11 cellular contexts compared by ENCODE assay signal in the genomic region with DNA sequence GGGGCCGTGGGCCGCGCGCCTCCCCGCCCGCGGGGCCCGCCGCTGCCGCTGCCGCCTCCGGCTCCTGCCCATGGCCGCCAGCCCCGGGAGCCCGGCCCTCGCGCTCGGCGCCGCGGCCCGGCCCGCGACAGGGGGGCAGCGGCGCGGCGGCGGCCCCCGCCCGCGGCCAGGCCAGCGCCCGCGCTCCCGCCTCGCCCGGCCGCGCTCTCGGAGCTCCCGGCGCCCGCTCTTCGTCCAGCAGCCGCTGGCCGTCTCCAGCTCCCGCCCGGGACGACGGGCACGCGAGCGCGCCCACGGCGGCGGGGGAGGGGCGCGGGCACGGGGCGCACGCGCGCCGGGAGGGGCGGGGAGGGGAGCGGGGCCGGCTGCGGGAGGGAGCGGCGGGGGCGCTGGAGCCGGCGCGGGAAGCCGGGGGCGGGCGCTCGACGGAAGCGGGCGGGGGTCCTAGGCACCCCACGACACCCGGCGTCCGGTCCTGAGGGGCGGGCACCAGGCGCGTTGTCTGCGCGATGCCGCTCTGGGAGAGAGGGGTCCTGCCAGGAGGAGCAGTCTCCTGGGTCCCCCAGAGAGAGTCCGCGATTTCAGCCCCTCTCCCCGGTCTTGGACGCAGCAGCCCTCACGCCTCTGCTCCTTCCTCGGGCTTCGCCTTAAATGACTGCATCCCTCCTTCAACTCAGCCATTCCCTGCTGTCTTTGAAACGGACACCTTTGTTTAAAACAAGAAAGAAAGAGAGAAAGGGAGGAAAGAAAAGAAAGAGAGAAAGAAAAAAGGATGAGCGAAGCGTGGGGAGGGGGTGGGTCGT. TPM values are rescaled to one million over a fixed set of nuclear protein-coding genes. Genes with fewer than 3 reads are reported as not detected.
DNase-seq lines count a peak whose midpoint lies in the region; ATAC-seq and TF ChIP-seq lines count a peak whose summit lies in the region.
"Had no signal": no experiment of that assay in that cellular context is flagged by ENCODE, and none has a peak within 500 bp of the region (broad histone marks: within the 10 kb centered on the region; RNA-seq: fewer than 3 reads in every experiment).

No MANE protein-coding gene starts in this region.

- no peak for TF ChIP-seq CTCF in heart left ventricle (IDR thresholded peaks at IDR 0.05)
- no peak for TF ChIP-seq CTCF in Panc1 (IDR thresholded peaks at IDR 0.05)
- TF ChIP-seq CTCF in type B pancreatic cell (conservative IDR thresholded peaks at IDR 0.05), result no peak

- no peak overlapping the region; the same call in 1 of the 2 replicates for H3K9ac ChIP-seq in iPS-20b (ENCODE audit: low read depth, low read length)

- ATAC-seq in heart left ventricle (no peak), left ventricle myocardium superior (no peak), Panc1 (peak; percentile 4; the same call in 1 of the 2 replicates)

- peaks cover 47% of the 10 kb centered on the region for H3K27me3 Mint-ChIP-seq in type B pancreatic cell
- H3K27me3 Mint-ChIP-seq in activated T-helper 1 cell treated with anti-CD3 and anti-CD28 coated beads, Interleukin-12 subunit alpha, Interleukin-12 subunit beta, Interleukin-2, Interleukin-4 antibody, amounts not matched to agents 30 ng/mL and 10 ng/mL and 1 ng/mL, durations not matched to agents 14 hours and 24 hours and 36 hours (ENCODE audit: insufficient read depth), result peaks cover 27% of the 10 kb centered on the region
- H3K27me3 Mint-ChIP-seq: activated T-helper 17 cell treated with anti-CD3 and anti-CD28 coated beads, Interleukin-2, amount 50 U/mL, for 72 hours had no signal

- intact Hi-C loops in heart left ventricle (cut with DNase I), result loop anchor here in 2 of 10 donors (10.0 kb wide), 1 partner anchor 74 kb away; the partner anchor contains the start of gene AVPR2 (in 2 of the 2)
- intact Hi-C loops in left ventricle myocardium superior (cut with micrococcal nuclease), result no loop called here
- intact Hi-C loops in Panc1 (cut with micrococcal nuclease; ENCODE audit: unreplicated experiment), result no loop called here
- intact Hi-C loops in activated T-helper 1 cell treated with anti-CD3 and anti-CD28 coated beads, Interleukin-12 subunit alpha, Interleukin-12 subunit beta, Interleukin-2, Interleukin-4 antibody, amounts not matched to agents 30 ng/mL and 10 ng/mL and 1 ng/mL, durations not matched to agents 14 hours and 24 hours and 36 hours (cut with micrococcal nuclease), result no loop called here

- H3K4me1 ChIP-seq in heart left ventricle, result peaks cover 0 to 23% (median 0%) of the 10 kb centered on the region in 12 donors
- peaks cover 10% of the 10 kb centered on the region; the same call in 1 of the 2 replicates for H3K4me1 ChIP-seq in Panc1 (ENCODE audit: control insufficient read depth, insufficient read depth, low read length)
- H3K4me1 ChIP-seq in iPS-20b (ENCODE audit: insufficient read depth, low read length), result peaks cover 12% of the 10 kb centered on the region

- BruUV-seq in Panc1 (replicated peaks; lab: Mats Ljungman, UMichigan), result no TSS peak

- no peaks in the 10 kb centered on the region for H3K36me3 ChIP-seq in heart left ventricle
- no peaks in the 10 kb centered on the region for H3K36me3 ChIP-seq in Panc1 (ENCODE audit: control insufficient read depth, insufficient read depth, low read length)
- H3K36me3 ChIP-seq in iPS-20b (ENCODE audit: insufficient read depth, low read depth, low read length), result no peaks in the 10 kb centered on the region; the same call in 1 of the 2 replicates

- no peak overlapping the region for H3K27ac ChIP-seq in heart left ventricle
- H3K27ac ChIP-seq in Panc1 (ENCODE audit: low read length), result no peak overlapping the region
- no peak overlapping the region for H3K27ac ChIP-seq in iPS-20b (ENCODE audit: low read length)

- CTCF ChIA-PET in Panc1 (lab: Charles Lee), result no interaction called here

- H3K9me3 ChIP-seq in heart left ventricle (no peaks in the 10 kb centered on the region), Panc1 (ENCODE audit: control insufficient read depth, insufficient read depth, low read depth, low read length) (no peaks in the 10 kb centered on the region), iPS-20b (ENCODE audit: insufficient read depth, low read depth, low read length) (no peaks in the 10 kb centered on the region)

- H3K36me3 Mint-ChIP-seq in type B pancreatic cell, result peaks cover 9% of the 10 kb centered on the region
- H3K36me3 Mint-ChIP-seq in activated T-helper 1 cell treated with anti-CD3 and anti-CD28 coated beads, Interleukin-12 subunit alpha, Interleukin-12 subunit beta, Interleukin-2, Interleukin-4 antibody, amounts not matched to agents 30 ng/mL and 10 ng/mL and 1 ng/mL, durations not matched to agents 14 hours and 24 hours and 36 hours (ENCODE audit: low read depth), result no peaks in the 10 kb centered on the region

- 3 to 36% (median 13%) methylated on average over 11 to 102 of the region's 104 CpGs for WGBS in heart left ventricle, 4 donors

- H3K27me3 ChIP-seq in heart left ventricle (peaks cover 0 to 71% (median 0%) of the 10 kb centered on the region in 9 donors), Panc1 (ENCODE audit: control insufficient read depth, insufficient read depth, low read length) (no peaks in the 10 kb centered on the region), iPS-20b (ENCODE audit: insufficient read depth, low read length) (peaks cover 20% of the 10 kb centered on the region)

- in situ Hi-C loops in Panc1 (cut with HindIII; ENCODE audit: low pct_unique_long_range_greater_than_20kb, low sequenced_read_pairs) (no loop called here), G401 (cut with HindIII; ENCODE audit: low sequenced_read_pairs) (no loop called here)

- H3K4me3 Mint-ChIP-seq in type B pancreatic cell, result peak overlapping the region; percentile 69
- H3K4me3 Mint-ChIP-seq in activated T-helper 1 cell treated with anti-CD3 and anti-CD28 coated beads, Interleukin-12 subunit alpha, Interleukin-12 subunit beta, Interleukin-2, Interleukin-4 antibody, amounts not matched to agents 30 ng/mL and 10 ng/mL and 1 ng/mL, durations not matched to agents 14 hours and 24 hours and 36 hours, result no peak overlapping the region

- peak overlapping the region in 8 of 12 donors; percentile 26 to 59 (median 51) for H3K4me3 ChIP-seq in heart left ventricle
- H3K4me3 ChIP-seq in Panc1 (ENCODE audit: low read depth in 2 of 2, low read length in 2 of 2), result peak overlapping the region; percentile 14 to 55; a peak in 2 of 4 replicates
- H3K4me3 ChIP-seq in iPS-20b (ENCODE audit: low read length), result peak overlapping the region; percentile 64; the same call in 1 of the 2 replicates

- TF ChIP-seq POLR2A in heart left ventricle (IDR thresholded peaks at IDR 0.05), result no peak

- DNase-seq in heart left ventricle (no peak), left ventricle myocardium superior (no peak), Panc1 (ENCODE audit: low read depth, low spot score) (no peak), type B pancreatic cell (ENCODE audit: extremely low spot score, unreplicated experiment) (no peak), G401 (ENCODE audit: low spot score) (no peak), NAMALWA (ENCODE audit: low spot score) (no peak)
- DNase-seq in activated T-helper 1 cell treated with anti-CD3 and anti-CD28 coated beads, Interleukin-12 subunit alpha, Interleukin-12 subunit beta, Interleukin-2, Interleukin-4 antibody, amounts not matched to agents 30 ng/mL and 10 ng/mL and 1 ng/mL, durations not matched to agents 14 hours and 24 hours and 36 hours (ENCODE audit: low spot score), result no peak
- DNase-seq: NCI-H226; stimulated activated CD8-positive, alpha-beta memory T cell treated with anti-CD3 and anti-CD28 coated beads, Interleukin-4, amount 100 ng/mL, for 48 hours had no signal

- H3K27ac Mint-ChIP-seq in type B pancreatic cell, result no peak overlapping the region
- no peak overlapping the region for H3K27ac Mint-ChIP-seq in activated T-helper 1 cell treated with anti-CD3 and anti-CD28 coated beads, Interleukin-12 subunit alpha, Interleukin-12 subunit beta, Interleukin-2, Interleukin-4 antibody, amounts not matched to agents 30 ng/mL and 10 ng/mL and 1 ng/mL, durations not matched to agents 14 hours and 24 hours and 36 hours
- H3K27ac Mint-ChIP-seq: activated T-helper 17 cell treated with anti-CD3 and anti-CD28 coated beads, Interleukin-2, amount 50 U/mL, for 72 hours had no signal

- POLR2A ChIA-PET in Panc1 (lab: Charles Lee), result no interaction called here

- no peaks in the 10 kb centered on the region for H3K4me1 Mint-ChIP-seq in type B pancreatic cell (ENCODE audit: unreplicated experiment)
- H3K4me1 Mint-ChIP-seq in activated T-helper 1 cell treated with anti-CD3 and anti-CD28 coated beads, Interleukin-12 subunit alpha, Interleukin-12 subunit beta, Interleukin-2, Interleukin-4 antibody, amounts not matched to agents 30 ng/mL and 10 ng/mL and 1 ng/mL, durations not matched to agents 14 hours and 24 hours and 36 hours (ENCODE audit: low read depth), result no peaks in the 10 kb centered on the region

- H3K9me3 Mint-ChIP-seq in type B pancreatic cell, result peaks cover 13% of the 10 kb centered on the region
- H3K9me3 Mint-ChIP-seq in activated T-helper 1 cell treated with anti-CD3 and anti-CD28 coated beads, Interleukin-12 subunit alpha, Interleukin-12 subunit beta, Interleukin-2, Interleukin-4 antibody, amounts not matched to agents 30 ng/mL and 10 ng/mL and 1 ng/mL, durations not matched to agents 14 hours and 24 hours and 36 hours, result no peaks in the 10 kb centered on the region
- H3K9me3 Mint-ChIP-seq: activated T-helper 17 cell treated with anti-CD3 and anti-CD28 coated beads, Interleukin-2, amount 50 U/mL, for 72 hours had no signal

RNA-seq across cellular contexts. Expression of gene PDZD4, which starts 0.5 kb away (rescaled TPM):
- 1 to 10 TPM; 1.7 to 4.0 (median 2.4) TPM for total RNA-seq in heart left ventricle
- polyA plus RNA-seq in heart left ventricle, result 1 to 10 TPM; 1.7 to 2.4 TPM
- 2.6 TPM for total RNA-seq in left ventricle myocardium superior
- 37.2 TPM for total RNA-seq in Panc1 (2021; ENCODE audit: unreplicated experiment)
- 46.9 TPM for polyA plus RNA-seq in Panc1 (2012; ENCODE audit: insufficient read length)
- 2.7 and 23.9 TPM in 2 replicates for total RNA-seq in type B pancreatic cell (ENCODE audit: low replicate concordance)
- 15.6 and 16.9 TPM in 2 replicates for total RNA-seq in G401 (2014; rRNA removed; shearing (Covaris generic))
- total RNA-seq in activated T-helper 1 cell treated with anti-CD3 and anti-CD28 coated beads, Interleukin-12 subunit alpha, Interleukin-12 subunit beta, Interleukin-2, Interleukin-4 antibody, amounts not matched to agents 30 ng/mL and 10 ng/mL and 1 ng/mL, durations not matched to agents 14 hours and 24 hours and 36 hours, result 0.29 and 0.44 TPM in 2 replicates

RNA-seq across cellular contexts. Expression of gene SSR4, which starts 36.4 kb away (rescaled TPM):
- total RNA-seq in heart left ventricle (100 to 1,000 TPM; 119 to 225 (median 135) TPM), left ventricle myocardium superior (145 TPM), Panc1 (2021; ENCODE audit: unreplicated experiment) (504 TPM), type B pancreatic cell (ENCODE audit: low replicate concordance) (271 and 390 TPM in 2 replicates)
- 100 to 1,000 TPM; 306 to 307 TPM for polyA plus RNA-seq in heart left ventricle
- polyA plus RNA-seq in Panc1 (2012; ENCODE audit: insufficient read length), result 706 TPM
- total RNA-seq in G401 (2014; rRNA removed; shearing (Covaris generic)), result 142 and 157 TPM in 2 replicates
- 281 and 285 TPM in 2 replicates for total RNA-seq in activated T-helper 1 cell treated with anti-CD3 and anti-CD28 coated beads, Interleukin-12 subunit alpha, Interleukin-12 subunit beta, Interleukin-2, Interleukin-4 antibody, amounts not matched to agents 30 ng/mL and 10 ng/mL and 1 ng/mL, durations not matched to agents 14 hours and 24 hours and 36 hours

RNA-seq across cellular contexts. Expression of gene IDH3G, which starts 36.7 kb away (rescaled TPM):
- total RNA-seq in heart left ventricle (100 to 1,000 TPM in 2 of 9 donors, 10 to 100 TPM in 7; 58.1 to 162 (median 71.2) TPM), left ventricle myocardium superior (81.2 TPM), Panc1 (2021; ENCODE audit: unreplicated experiment) (89.4 TPM), type B pancreatic cell (ENCODE audit: low replicate concordance) (42.9 and 50.0 TPM in 2 replicates)
- 10 to 100 TPM; 76.5 to 78.6 TPM for polyA plus RNA-seq in heart left ventricle
- polyA plus RNA-seq in Panc1 (2012; ENCODE audit: insufficient read length), result 205 TPM
- total RNA-seq in G401 (2014; rRNA removed; shearing (Covaris generic)), result 55.7 and 71.2 TPM in 2 replicates
- total RNA-seq in activated T-helper 1 cell treated with anti-CD3 and anti-CD28 coated beads, Interleukin-12 subunit alpha, Interleukin-12 subunit beta, Interleukin-2, Interleukin-4 antibody, amounts not matched to agents 30 ng/mL and 10 ng/mL and 1 ng/mL, durations not matched to agents 14 hours and 24 hours and 36 hours, result 68.4 and 69.7 TPM in 2 replicates

RNA-seq across cellular contexts. Expression of gene SRPK3, which starts 50.0 kb away (rescaled TPM):
- total RNA-seq in heart left ventricle (10 to 100 TPM; 31.9 to 49.7 (median 38.9) TPM), left ventricle myocardium superior (43.6 TPM), Panc1 (2021; ENCODE audit: unreplicated experiment) (1.6 TPM), type B pancreatic cell (ENCODE audit: low replicate concordance) (not detected in 2 replicates)
- polyA plus RNA-seq in heart left ventricle, result 10 to 100 TPM in 1 of 2 donors, 1 to 10 TPM in 1; 8.8 to 39.8 TPM
- 2.6 TPM for polyA plus RNA-seq in Panc1 (2012; ENCODE audit: insufficient read length)
- 0.06 TPM in 1 of 2 replicates, not detected in the other for total RNA-seq in G401 (2014; rRNA removed; shearing (Covaris generic))
- total RNA-seq in activated T-helper 1 cell treated with anti-CD3 and anti-CD28 coated beads, Interleukin-12 subunit alpha, Interleukin-12 subunit beta, Interleukin-2, Interleukin-4 antibody, amounts not matched to agents 30 ng/mL and 10 ng/mL and 1 ng/mL, durations not matched to agents 14 hours and 24 hours and 36 hours, result not detected in 2 replicates
- total RNA-seq: activated T-helper 17 cell treated with anti-CD3 and anti-CD28 coated beads, Interleukin-2, amount 50 U/mL, for 72 hours had no signal

RNA-seq across cellular contexts. Expression of gene L1CAM, which starts 55.1 kb away (rescaled TPM):
- 10 to 100 TPM in 1 of 9 donors, 1 to 10 TPM in 7, under 1 TPM in 1; 0.99 to 11.0 (median 3.1) TPM for total RNA-seq in heart left ventricle
- polyA plus RNA-seq in heart left ventricle, result 1 to 10 TPM; 1.3 to 1.8 TPM
- total RNA-seq in left ventricle myocardium superior, result 4.8 TPM
- 819 TPM for total RNA-seq in Panc1 (2021; ENCODE audit: unreplicated experiment)
- polyA plus RNA-seq in Panc1 (2012; ENCODE audit: insufficient read length), result 824 TPM
- 2.9 and 12.6 TPM in 2 replicates for total RNA-seq in type B pancreatic cell (ENCODE audit: low replicate concordance)
- 31.3 and 34.0 TPM in 2 replicates for total RNA-seq in G401 (2014; rRNA removed; shearing (Covaris generic))
- total RNA-seq in activated T-helper 1 cell treated with anti-CD3 and anti-CD28 coated beads, Interleukin-12 subunit alpha, Interleukin-12 subunit beta, Interleukin-2, Interleukin-4 antibody, amounts not matched to agents 30 ng/mL and 10 ng/mL and 1 ng/mL, durations not matched to agents 14 hours and 24 hours and 36 hours, result 1.7 and 3.3 TPM in 2 replicates
